In genomic region chr2:168522446-168522845, GRCh38 we compare ENCODE assay signal across 24 cellular contexts.
"Had no signal": no experiment of that assay in that cellular context is flagged by ENCODE, and none has a peak within 500 bp of the region (broad histone marks: within the 10 kb centered on the region; RNA-seq: fewer than 3 reads in every experiment).

No MANE protein-coding gene starts in this region.

- DNase-seq: caudate nucleus; cerebellar nuclear complex; dorsolateral prefrontal cortex; effector CD4-positive, alpha-beta T cell; hippocampal formation; left colon; mesenchymal stem cell; midbrain; naive thymus-derived CD4-positive, alpha-beta T cell; nucleus accumbens; ovary; posterior cingulate gyrus; retina; stimulated activated CD4-positive, alpha-beta T cell treated with anti-CD3 and anti-CD28 coated beads, Interleukin-2, amount 100 ng/mL, for 24 hours; stimulated activated CD4-positive, alpha-beta T cell treated with anti-CD3 and anti-CD28 coated beads, Interleukin-4, amount 100 ng/mL, for 24 hours; stimulated activated naive CD4-positive, alpha-beta T cell treated with Interleukin-2 at 50 U/mL for 16 hours; stomach; tibial artery had no signal

- H3K9me3 Mint-ChIP-seq: naive thymus-derived CD4-positive, alpha-beta T cell; nephron; stimulated activated effector memory CD8-positive, alpha-beta T cell treated with anti-CD3 and anti-CD28 coated beads, Interleukin-12 subunit alpha, Interleukin-12 subunit beta, amount 100 ng/mL, for 72 hours; type B pancreatic cell had no signal

- H3K27me3 ChIP-seq: dorsolateral prefrontal cortex, ovary, stomach, tibial artery had no signal

- H3K4me3 Mint-ChIP-seq: stimulated activated effector memory CD8-positive, alpha-beta T cell treated with anti-CD3 and anti-CD28 coated beads, Interleukin-12 subunit alpha, Interleukin-12 subunit beta, amount 100 ng/mL, for 72 hours had no signal

- H3K27me3 Mint-ChIP-seq: naive thymus-derived CD4-positive, alpha-beta T cell; type B pancreatic cell had no signal

- H3K27ac ChIP-seq: ovary had no signal

- H3K27ac Mint-ChIP-seq: stimulated activated effector memory CD8-positive, alpha-beta T cell treated with anti-CD3 and anti-CD28 coated beads, Interleukin-12 subunit alpha, Interleukin-12 subunit beta, amount 100 ng/mL, for 72 hours had no signal

- FAIRE-seq: frontal cortex, islet of Langerhans had no signal

- ATAC-seq: left colon; naive thymus-derived CD4-positive, alpha-beta T cell; sciatic nerve; stimulated activated effector memory CD8-positive, alpha-beta T cell treated with anti-CD3 and anti-CD28 coated beads, Interleukin-12 subunit alpha, Interleukin-12 subunit beta, amount 100 ng/mL, for 72 hours had no signal

- H3K36me3 Mint-ChIP-seq: stimulated activated effector memory CD8-positive, alpha-beta T cell treated with anti-CD3 and anti-CD28 coated beads, Interleukin-12 subunit alpha, Interleukin-12 subunit beta, amount 100 ng/mL, for 72 hours; type B pancreatic cell had no signal

- H3K36me3 ChIP-seq: ovary, stomach, tibial artery had no signal

- H3K9me3 ChIP-seq: ovary, stomach, tibial artery had no signal

- H3K4me3 ChIP-seq: ovary, stomach, tibial artery had no signal
